ENCODE assay signal across 9 cellular contexts in the genomic region with DNA sequence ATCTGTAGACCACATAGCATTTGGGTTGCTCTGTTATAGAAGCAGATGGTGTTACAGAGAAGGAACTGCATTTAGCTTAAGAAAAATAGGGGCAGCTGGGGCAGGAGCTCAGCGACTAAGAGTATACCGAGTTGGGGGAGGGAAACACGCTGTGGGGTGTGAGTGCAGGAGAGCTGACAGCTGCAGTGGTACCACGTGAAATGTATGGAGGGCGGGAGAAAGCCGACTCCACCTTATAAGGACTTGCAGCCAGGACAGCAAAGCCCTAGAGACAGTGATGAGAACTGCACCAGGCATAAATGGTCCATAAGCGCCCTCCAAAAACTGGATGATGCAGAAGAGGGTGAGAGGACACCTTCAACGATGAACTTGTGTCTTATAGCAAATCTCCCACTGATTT.
A peak's percentile ranks its signal among the peaks of the same experiment; 100 is the strongest.
DNase-seq lines count a peak whose midpoint lies in the region; ATAC-seq and TF ChIP-seq lines count a peak whose summit lies in the region.
"Had no signal": no experiment of that assay in that cellular context is flagged by ENCODE, and none has a peak within 500 bp of the region (broad histone marks: within the 10 kb centered on the region; RNA-seq: fewer than 3 reads in every experiment).

No MANE protein-coding gene starts in this region.

- H3K27me3 ChIP-seq in OCI-LY1 (ENCODE audit: insufficient read depth, low read length) (no peaks in the 10 kb centered on the region), fibroblast of lung (ENCODE audit: control insufficient read depth, insufficient read depth, low read length) (no peaks in the 10 kb centered on the region)
- H3K27me3 ChIP-seq: gastrocnemius medialis had no signal

- peak overlapping the region; percentile 88 for H3K27ac ChIP-seq in OCI-LY1 (ENCODE audit: low read depth, low read length, poor library complexity, severe bottlenecking)
- H3K27ac ChIP-seq in fibroblast of lung (ENCODE audit: insufficient read depth, low read length) = no peak overlapping the region
- H3K27ac ChIP-seq: gastrocnemius medialis had no signal

- no peak overlapping the region for H2AFZ ChIP-seq in OCI-LY1 (ENCODE audit: low read length)
- H2AFZ ChIP-seq in fibroblast of lung (ENCODE audit: low read length) = no peak overlapping the region

- H3K4me2 ChIP-seq in OCI-LY1 (ENCODE audit: low read length) (peak overlapping the region; percentile 31; the same call in 1 of the 2 replicates), fibroblast of lung (ENCODE audit: extremely low read depth, insufficient read depth, low read length) (no peak overlapping the region)

- peak overlapping the region; percentile 49; the same call in 1 of the 2 replicates for H3K9ac ChIP-seq in OCI-LY1 (ENCODE audit: low read length)
- H3K9ac ChIP-seq in fibroblast of lung (ENCODE audit: insufficient read depth, low read length) = no peak overlapping the region

- H3K4me1 ChIP-seq in OCI-LY1 (ENCODE audit: insufficient read depth, low read length, severe bottlenecking) = peaks cover 73% of the 10 kb centered on the region
- H3K4me1 ChIP-seq in fibroblast of lung (ENCODE audit: control insufficient read depth, extremely low read depth, insufficient read depth, low read length) = peaks cover 14% of the 10 kb centered on the region

- H3K4me3 ChIP-seq in OCI-LY1 (ENCODE audit: low read depth, low read length, poor library complexity, severe bottlenecking) = no peak overlapping the region
- no peak overlapping the region for H3K4me3 ChIP-seq in fibroblast of lung (replicated peaks in 1 of 4; ENCODE audit: control extremely low read depth in 1 of 4, insufficient read depth in 1 of 4, low read depth in 3 of 4, low read length in 4 of 4)
- H3K4me3 ChIP-seq: gastrocnemius medialis had no signal

- H3K79me2 ChIP-seq in OCI-LY1 (ENCODE audit: insufficient read depth, low read length) (no peaks in the 10 kb centered on the region), fibroblast of lung (ENCODE audit: control insufficient read depth, insufficient read depth, low read length) (no peaks in the 10 kb centered on the region)

- peak; percentile 40; the same call in 1 of the 2 replicates for TF ChIP-seq CTCF in OCI-LY1 (IDR thresholded peaks at IDR 0.05; ENCODE audit: low read length)
- TF ChIP-seq CTCF in fibroblast of lung (conservative IDR thresholded peaks at IDR 0.05 in 1 of 2, IDR thresholded peaks at IDR 0.05 in 1 of 2; ENCODE audit: low read depth in 1 of 2, low read length in 2 of 2) = peak in 1 of 2 donors; percentile 42

- ATAC-seq in GM19467 (IDR thresholded peaks at IDR 0.05; ENCODE audit: unreplicated experiment) (peak; percentile 73), HG03469 (IDR thresholded peaks at IDR 0.05; ENCODE audit: unreplicated experiment) (peak; percentile 63)
- ATAC-seq: gastrocnemius medialis had no signal

- H4K20me1 ChIP-seq in OCI-LY1 (ENCODE audit: insufficient read depth, low read length) = no peaks in the 10 kb centered on the region
- no peaks in the 10 kb centered on the region for H4K20me1 ChIP-seq in fibroblast of lung (ENCODE audit: control insufficient read depth, extremely low read depth, insufficient read depth, low read length)

- DNase-seq in Daoy (ENCODE audit: low read depth) (peak; percentile 18), fibroblast of lung (ENCODE audit: low read depth in 2 of 2) (peak; percentile 18 to 65), HPDE6-E6E7 (ENCODE audit: extremely low spot score) (no peak), Kasumi-1 (lab: John Stamatoyannopoulos, UW) (no peak)
- DNase-seq in stimulated activated CD4-positive, alpha-beta T cell treated with anti-CD3 and anti-CD28 coated beads, Interleukin-4, amount 100 ng/mL, for 48 hours (ENCODE audit: low read depth in 2 of 2) = peak; percentile 4 to 8

- H3K9me3 ChIP-seq in OCI-LY1 (ENCODE audit: low read length) (no peaks in the 10 kb centered on the region), fibroblast of lung (ENCODE audit: control insufficient read depth, insufficient read depth, low read depth, low read length) (no peaks in the 10 kb centered on the region)
- H3K9me3 ChIP-seq: gastrocnemius medialis had no signal

- no peaks in the 10 kb centered on the region for H3F3A ChIP-seq in OCI-LY1 (ENCODE audit: insufficient read depth, low read length)

- H3K36me3 ChIP-seq in OCI-LY1 (ENCODE audit: insufficient read depth, low read length) (no peaks in the 10 kb centered on the region), fibroblast of lung (ENCODE audit: control insufficient read depth, insufficient read depth, low read length) (no peaks in the 10 kb centered on the region)
- H3K36me3 ChIP-seq: gastrocnemius medialis had no signal

- H3K9me2 ChIP-seq in OCI-LY1 (ENCODE audit: low read depth, low read length) = no peaks in the 10 kb centered on the region

Comparison
In these comparisons a context has a peak if more than half of its experiments do, and no peak if none do; other contexts are left out.
1. DNase-seq: peak in Daoy (single experiment), fibroblast of lung (2 of 2) and stimulated activated CD4-positive, alpha-beta T cell treated with anti-CD3 and anti-CD28 coated beads, Interleukin-4, amount 100 ng/mL, for 48 hours (2 of 2); none in HPDE6-E6E7 (single experiment) and Kasumi-1 (0 of 2).